In the genomic region with DNA sequence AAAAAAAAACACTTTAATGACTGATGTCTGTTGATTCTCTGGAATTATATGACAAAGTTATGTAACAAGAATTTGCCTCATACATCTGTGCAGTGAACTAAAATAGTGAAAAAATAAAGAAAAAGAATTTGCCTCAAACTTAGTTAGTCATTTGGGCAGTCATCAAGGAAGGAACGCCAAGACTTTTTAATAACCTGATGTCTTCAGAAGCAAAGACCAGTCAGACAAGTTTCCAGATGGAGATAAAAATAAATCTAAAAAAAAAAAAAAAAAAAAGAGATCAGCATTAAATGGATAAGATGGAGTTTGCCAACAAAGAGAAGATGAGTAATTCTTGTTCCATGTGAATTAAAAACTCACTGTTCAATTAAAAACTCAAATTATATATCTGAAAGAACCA, we compare ENCODE assay signal across 15 cellular contexts.
"Had no signal": no experiment of that assay in that cellular context is flagged by ENCODE, and none has a peak within 500 bp of the region (broad histone marks: within the 10 kb centered on the region; RNA-seq: fewer than 3 reads in every experiment).

No MANE protein-coding gene starts in this region.

- H3K27ac ChIP-seq: neural progenitor cell, ovary, tibial artery, vagina had no signal

- H3K27ac Mint-ChIP-seq: activated CD8-positive, alpha-beta T cell treated with anti-CD3 and anti-CD28 coated beads for 36 hours; activated naive CD4-positive, alpha-beta T cell treated with anti-CD3 and anti-CD28 coated beads, Interleukin-2, amount 50 U/mL, for 72 hours; naive B cell; neural progenitor cell; stimulated activated effector memory CD8-positive, alpha-beta T cell treated with anti-CD3 and anti-CD28 coated beads, Interleukin-12 subunit alpha, Interleukin-12 subunit beta, amount 100 ng/mL, for 72 hours; WTC11 had no signal

- H3K4me1 ChIP-seq: neural progenitor cell, tibial artery had no signal

- H3K4me2 ChIP-seq: neural progenitor cell had no signal

- H2AFZ ChIP-seq: neural progenitor cell had no signal

- H3K4me3 ChIP-seq: gastroesophageal sphincter, neural progenitor cell, ovary, tibial artery, vagina had no signal

- H3K9me3 ChIP-seq: gastroesophageal sphincter, ovary, tibial artery, vagina had no signal

- H3K36me3 ChIP-seq: gastroesophageal sphincter, neural progenitor cell, ovary, tibial artery, vagina had no signal

- H3K27me3 ChIP-seq: gastroesophageal sphincter, neural progenitor cell, ovary, tibial artery, vagina had no signal

- H3K9ac ChIP-seq: neural progenitor cell had no signal

- H3K27me3 Mint-ChIP-seq: activated CD8-positive, alpha-beta T cell treated with anti-CD3 and anti-CD28 coated beads for 36 hours; naive B cell had no signal

- DNase-seq: activated CD4-positive, alpha-beta T cell treated with anti-CD3 and anti-CD28 coated beads for 4 hours; activated CD8-positive, alpha-beta T cell treated with anti-CD3 and anti-CD28 coated beads for 36 hours; activated effector memory CD4-positive, alpha-beta T cell treated with Interleukin-2 at 50 U/mL for 16 hours; activated T-cell treated with anti-CD3 and anti-CD28 coated beads, Interleukin-2, amount 50 U/mL, for 4 hours; caudate nucleus; naive B cell; ovary; tibial artery had no signal

- ATAC-seq: activated CD8-positive, alpha-beta T cell treated with anti-CD3 and anti-CD28 coated beads for 36 hours; activated naive CD4-positive, alpha-beta T cell treated with anti-CD3 and anti-CD28 coated beads, Interleukin-2, amount 50 U/mL, for 72 hours; activated T-cell treated with anti-CD3 and anti-CD28 coated beads, Interleukin-2, amount 50 U/mL, for 4 hours; gastroesophageal sphincter; left lobe of liver; stimulated activated effector memory CD8-positive, alpha-beta T cell treated with anti-CD3 and anti-CD28 coated beads, Interleukin-12 subunit alpha, Interleukin-12 subunit beta, amount 100 ng/mL, for 72 hours; WTC11 had no signal

- H3K9me3 Mint-ChIP-seq: activated CD8-positive, alpha-beta T cell treated with anti-CD3 and anti-CD28 coated beads for 36 hours; activated naive CD4-positive, alpha-beta T cell treated with anti-CD3 and anti-CD28 coated beads, Interleukin-2, amount 50 U/mL, for 72 hours; activated T-cell treated with anti-CD3 and anti-CD28 coated beads, Interleukin-2, amount 50 U/mL, for 4 hours; naive B cell; neural progenitor cell; stimulated activated effector memory CD8-positive, alpha-beta T cell treated with anti-CD3 and anti-CD28 coated beads, Interleukin-12 subunit alpha, Interleukin-12 subunit beta, amount 100 ng/mL, for 72 hours; WTC11 had no signal

- H3K4me1 Mint-ChIP-seq: naive B cell; stimulated activated effector memory CD8-positive, alpha-beta T cell treated with anti-CD3 and anti-CD28 coated beads, Interleukin-12 subunit alpha, Interleukin-12 subunit beta, amount 100 ng/mL, for 72 hours had no signal

- H3K4me3 Mint-ChIP-seq: activated CD8-positive, alpha-beta T cell treated with anti-CD3 and anti-CD28 coated beads for 36 hours; activated T-cell treated with anti-CD3 and anti-CD28 coated beads, Interleukin-2, amount 50 U/mL, for 4 hours; naive B cell; neural progenitor cell; stimulated activated effector memory CD8-positive, alpha-beta T cell treated with anti-CD3 and anti-CD28 coated beads, Interleukin-12 subunit alpha, Interleukin-12 subunit beta, amount 100 ng/mL, for 72 hours; WTC11 had no signal
